Comparison of ENCODE assay signal across 1 cellular context in the genomic region with DNA sequence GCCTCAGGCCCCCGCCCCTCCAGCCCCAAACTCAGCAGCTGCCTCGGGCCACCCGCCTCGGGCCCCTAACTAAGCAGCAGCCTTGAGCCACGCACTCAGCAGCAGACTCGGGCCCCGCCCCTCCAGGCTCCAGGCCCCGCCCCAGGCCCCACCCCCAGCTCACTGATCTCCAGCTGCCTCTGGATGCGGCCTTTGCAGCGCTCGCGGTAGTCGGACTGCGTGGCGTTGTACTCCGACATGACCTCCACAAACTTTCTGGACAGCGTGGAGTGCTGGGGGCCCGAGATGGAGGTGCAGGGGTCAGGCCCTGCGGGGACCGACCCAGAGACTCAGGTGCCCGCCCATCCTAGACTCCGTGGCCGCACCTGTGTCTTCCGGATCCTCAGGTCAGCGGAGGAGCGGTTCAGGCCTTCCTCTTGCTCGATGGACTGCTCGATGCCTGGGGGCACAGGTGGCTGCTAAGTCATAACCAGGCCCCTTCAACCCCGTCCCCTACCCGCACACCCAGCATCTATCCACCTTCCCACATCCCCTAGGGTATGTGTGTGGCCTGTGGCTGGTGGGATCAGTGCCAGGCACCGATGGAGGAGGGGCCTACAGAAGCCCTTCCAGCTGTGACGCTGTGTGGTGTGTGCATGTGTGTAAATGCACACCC.
TF ChIP-seq lines count a peak whose summit lies in the region.

No MANE protein-coding gene starts in this region.

TF ChIP-seq in WTC11, 78 proteins besides CTCF, POLR2A, EP300 and RAD21 (continued from another document):
- TF ChIP-seq, protein P1, sequence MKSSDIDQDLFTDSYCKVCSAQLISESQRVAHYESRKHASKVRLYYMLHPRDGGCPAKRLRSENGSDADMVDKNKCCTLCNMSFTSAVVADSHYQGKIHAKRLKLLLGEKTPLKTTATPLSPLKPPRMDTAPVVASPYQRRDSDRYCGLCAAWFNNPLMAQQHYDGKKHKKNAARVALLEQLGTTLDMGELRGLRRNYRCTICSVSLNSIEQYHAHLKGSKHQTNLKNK (CRISPR knock-in tag; IDR thresholded peaks at IDR 0.05): no peak
